In genomic region chr1:212702672-212703071, GRCh38 we compare ENCODE assay signal across 21 cellular contexts.
"Had no signal": no experiment of that assay in that cellular context is flagged by ENCODE, and none has a peak within 500 bp of the region (broad histone marks: within the 10 kb centered on the region; RNA-seq: fewer than 3 reads in every experiment).

No MANE protein-coding gene starts in this region.

- H3K9me3 Mint-ChIP-seq: effector memory CD8-positive, alpha-beta T cell; memory B cell; nephron progenitor cell; stimulated activated naive CD8-positive, alpha-beta T cell treated with anti-CD3 and anti-CD28 coated beads, Interleukin-15, Interleukin-2, amounts not matched to agents 100 ng/mL and 50 ng/mL, for 24 hours had no signal

- H3K27ac ChIP-seq: ascending aorta, breast epithelium, epithelial cell of prostate, right atrium auricular region, SK-N-MC, suprapubic skin, upper lobe of right lung, WERI-Rb-1 had no signal

- H3K36me3 Mint-ChIP-seq: memory B cell had no signal

- H3K4me3 ChIP-seq: ascending aorta, breast epithelium, right atrium auricular region, SK-N-MC, suprapubic skin, upper lobe of right lung had no signal

- DNase-seq: activated CD4-positive, alpha-beta T cell treated with anti-CD3 and anti-CD28 coated beads for 4 hours; activated naive CD4-positive, alpha-beta T cell; dermis blood vessel endothelial cell; effector memory CD8-positive, alpha-beta T cell; foreskin melanocyte; kidney glomerular epithelial cell; left ventricle myocardium superior; nephron progenitor cell; occipital lobe; stimulated activated CD4-positive, alpha-beta T cell treated with anti-CD3 and anti-CD28 coated beads, Interleukin-4, amount 100 ng/mL, for 1 hour; upper lobe of right lung; WERI-Rb-1 had no signal

- H3K27me3 ChIP-seq: ascending aorta, breast epithelium, right atrium auricular region, suprapubic skin, upper lobe of right lung had no signal

- H3K4me3 Mint-ChIP-seq: effector memory CD8-positive, alpha-beta T cell; memory B cell; nephron progenitor cell; stimulated activated naive CD8-positive, alpha-beta T cell treated with anti-CD3 and anti-CD28 coated beads, Interleukin-15, Interleukin-2, amounts not matched to agents 100 ng/mL and 50 ng/mL, for 24 hours had no signal

- ATAC-seq: effector memory CD8-positive, alpha-beta T cell; left ventricle myocardium superior; upper lobe of right lung had no signal

- H3K27me3 Mint-ChIP-seq: effector memory CD8-positive, alpha-beta T cell; memory B cell had no signal

- H3K27ac Mint-ChIP-seq: memory B cell; nephron progenitor cell; progenitor cell of endocrine pancreas; stimulated activated naive CD8-positive, alpha-beta T cell treated with anti-CD3 and anti-CD28 coated beads, Interleukin-15, Interleukin-2, amounts not matched to agents 100 ng/mL and 50 ng/mL, for 24 hours had no signal

- H3K36me3 ChIP-seq: ascending aorta, breast epithelium, right atrium auricular region, suprapubic skin, upper lobe of right lung, WERI-Rb-1 had no signal

- H3K9me3 ChIP-seq: ascending aorta, breast epithelium, right atrium auricular region, suprapubic skin, upper lobe of right lung had no signal
